Comparison of ENCODE assay signal across 22 cellular contexts in genomic region chr2:235061656-235062055, GRCh38.
DNase-seq lines count a peak whose midpoint lies in the region; ATAC-seq and TF ChIP-seq lines count a peak whose summit lies in the region.
"Had no signal": no experiment of that assay in that cellular context is flagged by ENCODE, and none has a peak within 500 bp of the region (broad histone marks: within the 10 kb centered on the region; RNA-seq: fewer than 3 reads in every experiment).

No MANE protein-coding gene starts in this region.

- H3K4me1 ChIP-seq in H9 (ENCODE audit: insufficient read depth, low read length) = peaks cover 2% of the 10 kb centered on the region; the same call in 1 of the 2 replicates
- peaks cover 27 to 28% of the 10 kb centered on the region in 2 donors for H3K4me1 ChIP-seq in neuronal stem cell (ENCODE audit: control insufficient read depth in 2 of 2, insufficient read depth in 1 of 2, low read depth in 1 of 2, low read length in 2 of 2)
- H3K4me1 ChIP-seq: A549; BE2C; BLaER1 treated with 17β-estradiol and CSF1 and Interleukin-3, amounts not matched to agents 10 nM and 100 nM had no signal

- H3K4me1 Mint-ChIP-seq in H9 (peaks cover 14 to 22% of the 10 kb centered on the region in 2 experiments), memory B cell (no peaks in the 10 kb centered on the region), glutamatergic neuron (ENCODE audit: low read depth, unreplicated experiment) (no peaks in the 10 kb centered on the region)
- H3K4me1 Mint-ChIP-seq: CD14-positive monocyte; CD8-positive, alpha-beta memory T cell had no signal

- no peaks in the 10 kb centered on the region for H3K9me3 Mint-ChIP-seq in H9
- H3K9me3 Mint-ChIP-seq in memory B cell = no peaks in the 10 kb centered on the region
- peaks cover 2% of the 10 kb centered on the region for H3K9me3 Mint-ChIP-seq in glutamatergic neuron (ENCODE audit: unreplicated experiment)
- H3K9me3 Mint-ChIP-seq: CD4-positive, alpha-beta T cell; CD8-positive, alpha-beta memory T cell; GM23338 had no signal

- H3K79me2 ChIP-seq in H9 (ENCODE audit: insufficient read depth, low read length) = no peaks in the 10 kb centered on the region

- H3K14ac ChIP-seq in H9 (ENCODE audit: insufficient read depth, low read length) (no peak overlapping the region), neuronal stem cell (ENCODE audit: low read length) (no peak overlapping the region)

- H2BK12ac ChIP-seq in H9 (ENCODE audit: insufficient read length, low read depth, low read length) (no peak overlapping the region), neuronal stem cell (ENCODE audit: low read length) (peak overlapping the region; percentile 30)

- H3K27me3 ChIP-seq in H9 (ENCODE audit: insufficient read depth, low read length) (no peaks in the 10 kb centered on the region), neuronal stem cell (ENCODE audit: control insufficient read depth in 3 of 3, insufficient read depth in 3 of 3, low read depth in 1 of 3, low read length in 3 of 3) (no peaks in the 10 kb centered on the region)
- H3K27me3 ChIP-seq: BE2C; BLaER1 treated with 17β-estradiol and CSF1 and Interleukin-3, amounts not matched to agents 10 nM and 100 nM had no signal

- H3K27me3 Mint-ChIP-seq in H9 (ENCODE audit: low read depth) (no peaks in the 10 kb centered on the region; the same call in 1 of the 2 replicates), memory B cell (peaks cover 26% of the 10 kb centered on the region), glutamatergic neuron (ENCODE audit: unreplicated experiment) (peaks cover 4% of the 10 kb centered on the region)

- H3K56ac ChIP-seq in H9 (ENCODE audit: insufficient read length, low read depth, low read length) = no peak overlapping the region

- H2BK120ac ChIP-seq in H9 (ENCODE audit: low read depth, low read length, poor library complexity, severe bottlenecking) (no peak overlapping the region), neuronal stem cell (ENCODE audit: low read depth, low read length) (no peak overlapping the region)

- no peaks in the 10 kb centered on the region; a peak in 1 of 7 replicates for H3K36me3 Mint-ChIP-seq in H9 (ENCODE audit: insufficient read depth in 1 of 3, low read depth in 3 of 3)
- no peaks in the 10 kb centered on the region for H3K36me3 Mint-ChIP-seq in memory B cell
- peaks cover 4% of the 10 kb centered on the region for H3K36me3 Mint-ChIP-seq in glutamatergic neuron (ENCODE audit: unreplicated experiment)
- H3K36me3 Mint-ChIP-seq: CD14-positive monocyte; CD8-positive, alpha-beta memory T cell had no signal

- H2AK5ac ChIP-seq in H9 (ENCODE audit: insufficient read length, low read length) (no peak overlapping the region), neuronal stem cell (ENCODE audit: low read depth, low read length) (peak overlapping the region; percentile 53)

- H3K4me3 Mint-ChIP-seq in H9 (no peak overlapping the region), memory B cell (no peak overlapping the region), glutamatergic neuron (ENCODE audit: unreplicated experiment) (no peak overlapping the region)
- H3K4me3 Mint-ChIP-seq: CD14-positive monocyte; CD4-positive, alpha-beta T cell; CD8-positive, alpha-beta memory T cell; GM23338 had no signal

- H3K27ac ChIP-seq in H9 (ENCODE audit: insufficient read length, low read depth, low read length) = no peak overlapping the region
- no peak overlapping the region for H3K27ac ChIP-seq in neuronal stem cell (replicated peaks; ENCODE audit: low read length)
- H3K27ac ChIP-seq: BLaER1 treated with 17β-estradiol and CSF1 and Interleukin-3, amounts not matched to agents 10 nM and 100 nM had no signal

- H3K18ac ChIP-seq in H9 (ENCODE audit: insufficient read length, low read depth, low read length) (no peak overlapping the region), neuronal stem cell (ENCODE audit: low read length) (peak overlapping the region; percentile 88)

- H3K23me2 ChIP-seq in H9 (ENCODE audit: insufficient read length, low read depth, low read length, poor library complexity, severe bottlenecking) = no peaks in the 10 kb centered on the region

- no peak for TF ChIP-seq CTCF in H9 (conservative IDR thresholded peaks at IDR 0.05)
- TF ChIP-seq CTCF in glutamatergic neuron (IDR thresholded peaks at IDR 0.05; ENCODE audit: partially characterized antibody, unreplicated experiment) = no peak

- no peak overlapping the region for H2BK20ac ChIP-seq in H9 (ENCODE audit: low read depth, low read length, poor library complexity, severe bottlenecking)

- no peak overlapping the region for H3T11ph ChIP-seq in H9 (ENCODE audit: low read length)

- DNase-seq in H9 (no peak), memory B cell (ENCODE audit: low spot score in 2 of 2) (no peak), neuronal stem cell (ENCODE audit: low spot score) (no peak), glutamatergic neuron (no peak)
- DNase-seq: 8988T; ACHN; AML-193; BE2C; CD4-positive, alpha-beta T cell; CD8-positive, alpha-beta memory T cell; DMS 273 treated with DMSO at 0.1 percent for 48 hours; DMS79; EL; GDM1; HCEC 1CT had no signal

- H3K4me2 ChIP-seq in H9 (ENCODE audit: insufficient read depth, insufficient read length, low read length) (no peak overlapping the region), neuronal stem cell (ENCODE audit: insufficient read depth, low read length, poor library complexity, severe bottlenecking) (no peak overlapping the region)
- H3K4me2 ChIP-seq: A549; BLaER1 treated with 17β-estradiol and CSF1 and Interleukin-3, amounts not matched to agents 10 nM and 100 nM; GM23338 had no signal

- H2BK15ac ChIP-seq in H9 (ENCODE audit: low read depth, low read length) (no peak overlapping the region), neuronal stem cell (ENCODE audit: low read length) (no peak overlapping the region)

- peaks cover 0 to 5% of the 10 kb centered on the region in 2 donors for H3K36me3 ChIP-seq in neuronal stem cell (replicated peaks in 1 of 2; ENCODE audit: control insufficient read depth in 2 of 2, insufficient read depth in 2 of 2, low read length in 2 of 2)
- H3K36me3 ChIP-seq: BE2C; BLaER1 treated with 17β-estradiol and CSF1 and Interleukin-3, amounts not matched to agents 10 nM and 100 nM had no signal

- H4K91ac ChIP-seq in H9 (ENCODE audit: insufficient read length, low read depth, low read length) (no peak overlapping the region), neuronal stem cell (ENCODE audit: low read depth, low read length, poor library complexity) (peak overlapping the region; percentile 34)

- H3K79me1 ChIP-seq in H9 (ENCODE audit: insufficient read depth, low read depth, low read length, poor library complexity, severe bottlenecking) = no peaks in the 10 kb centered on the region
- H3K79me1 ChIP-seq in neuronal stem cell (ENCODE audit: low read depth, low read length) = no peaks in the 10 kb centered on the region

- no peak overlapping the region for H3K4ac ChIP-seq in H9 (ENCODE audit: low read depth, low read length)
- H3K4ac ChIP-seq in neuronal stem cell (ENCODE audit: low read length) = no peak overlapping the region

- ATAC-seq in memory B cell (ENCODE audit: low read depth) = no peak
- ATAC-seq in HG02973 (IDR thresholded peaks at IDR 0.05; ENCODE audit: unreplicated experiment) = no peak
- no peak for ATAC-seq in GM18868 (IDR thresholded peaks at IDR 0.05; ENCODE audit: unreplicated experiment)
- ATAC-seq: A549, GM12878, GM23338 had no signal

- H2BK5ac ChIP-seq in H9 (ENCODE audit: insufficient read length, low read length) (no peak overlapping the region), neuronal stem cell (ENCODE audit: low read length) (no peak overlapping the region)

- H4K5ac ChIP-seq in H9 (ENCODE audit: insufficient read length, low read depth, low read length) = no peak overlapping the region

- H4K8ac ChIP-seq in H9 (replicated peaks; ENCODE audit: insufficient read length, low read depth, low read length) (no peak overlapping the region), neuronal stem cell (ENCODE audit: low read depth, low read length) (no peak overlapping the region)

- no peak overlapping the region for H3K4me3 ChIP-seq in neuronal stem cell (ENCODE audit: low read length in 2 of 2)
- H3K4me3 ChIP-seq: A549; BLaER1 treated with 17β-estradiol and CSF1 and Interleukin-3, amounts not matched to agents 10 nM and 100 nM; GM12878; GM23338 had no signal

- H4K20me1 ChIP-seq in H9 (ENCODE audit: control insufficient read depth, insufficient read depth, insufficient read length) = no peaks in the 10 kb centered on the region
- H4K20me1 ChIP-seq: BLaER1 treated with 17β-estradiol and CSF1 and Interleukin-3, amounts not matched to agents 10 nM and 100 nM had no signal

- peak overlapping the region in 2 of 3 experiments; percentile 11 to 68; a peak in 3 of 7 replicates for H3K27ac Mint-ChIP-seq in H9
- H3K27ac Mint-ChIP-seq in memory B cell = peak overlapping the region; percentile 8
- H3K27ac Mint-ChIP-seq in glutamatergic neuron (ENCODE audit: unreplicated experiment) = no peak overlapping the region
- H3K27ac Mint-ChIP-seq: CD4-positive, alpha-beta T cell; CD8-positive, alpha-beta memory T cell; GM23338 had no signal

- H3K9ac ChIP-seq in H9 (ENCODE audit: extremely low read depth, insufficient read length, low read length) (no peak overlapping the region), neuronal stem cell (ENCODE audit: low read depth, low read length, poor library complexity) (no peak overlapping the region)
- H3K9ac ChIP-seq: BLaER1 treated with 17β-estradiol and CSF1 and Interleukin-3, amounts not matched to agents 10 nM and 100 nM had no signal

- H3K9me3 ChIP-seq in H9 (ENCODE audit: control insufficient read depth, low read depth, low read length) = no peaks in the 10 kb centered on the region
- H3K9me3 ChIP-seq in neuronal stem cell (replicated peaks in 1 of 2; ENCODE audit: control insufficient read depth in 2 of 2, insufficient read depth in 1 of 2, low read depth in 1 of 2, low read length in 2 of 2) = peaks cover 0 to 3% of the 10 kb centered on the region in 2 donors
- H3K9me3 ChIP-seq: A549; BE2C; BLaER1 treated with 17β-estradiol and CSF1 and Interleukin-3, amounts not matched to agents 10 nM and 100 nM had no signal

- WGBS in H9 (ENCODE audit: extremely low coverage, insufficient read length, low lambda C conversion rate) = no CpG with 5 or more reads among the region's 10 CpGs
- WGBS in neuronal stem cell (ENCODE audit: extremely low coverage in 2 of 2, insufficient read length in 2 of 2, insufficient replicate concordance in 1 of 2), 2 donors = no CpG with 5 or more reads among the region's 10 CpGs

- no peak overlapping the region for H2AFZ ChIP-seq in H9 (ENCODE audit: low read length)
- H2AFZ ChIP-seq in neuronal stem cell (ENCODE audit: low read length) = no peak overlapping the region
- H2AFZ ChIP-seq: GM23338 had no signal

- H3K23ac ChIP-seq in H9 (ENCODE audit: insufficient read length, low read depth, low read length) = no peak overlapping the region
- peak overlapping the region; percentile 19 for H3K23ac ChIP-seq in neuronal stem cell (ENCODE audit: low read depth, low read length, poor library complexity)
